Comparison of ENCODE assay signal across 1 cellular context in genomic region chr12:110782068-110782467, GRCh38.
TF ChIP-seq lines count a peak whose summit lies in the region.

No MANE protein-coding gene starts in this region.

TF ChIP-seq in GM23338, 12 proteins besides CTCF, POLR2A, EP300 and RAD21:
- no peak for TF ChIP-seq ZNF462 (CRISPR knock-in tag; IDR thresholded peaks at IDR 0.05)
- TF ChIP-seq NANOG (IDR thresholded peaks at IDR 0.05; ENCODE audit: borderline replicate concordance) = no peak
- TF ChIP-seq JUNB (IDR thresholded peaks at IDR 0.05; ENCODE audit: unreplicated experiment) = no peak
- TF ChIP-seq EZH2 (IDR thresholded peaks at IDR 0.05; ENCODE audit: low read depth, unreplicated experiment) = no peak
- no peak for TF ChIP-seq CREB1 (CRISPR knock-in tag; IDR thresholded peaks at IDR 0.05; ENCODE audit: low read depth)
- TF ChIP-seq EZH2phosphoT487 (IDR thresholded peaks at IDR 0.05; ENCODE audit: unreplicated experiment) = no peak
TF ChIP-seq in GM23338: peak in this region for 0.
